1 cellular context compared by ENCODE assay signal in genomic region chr12:102323799-102324198, GRCh38.
TF ChIP-seq lines count a peak whose summit lies in the region.

No MANE protein-coding gene starts in this region.

TF ChIP-seq in WTC11, 78 proteins besides CTCF, POLR2A, EP300 and RAD21 (continued from another document):
- TF ChIP-seq ATF6 (CRISPR knock-in tag; IDR thresholded peaks at IDR 0.05), result no peak
- no peak for TF ChIP-seq ELF4 (CRISPR knock-in tag; IDR thresholded peaks at IDR 0.05; ENCODE audit: low read depth)
- TF ChIP-seq EMX1 (CRISPR knock-in tag; IDR thresholded peaks at IDR 0.05), result no peak
